Comparison of ENCODE assay signal across 8 cellular contexts in genomic region chr13:108322206-108322824, GRCh38. TPM values are rescaled to one million over a fixed set of nuclear protein-coding genes. Genes with fewer than 3 reads are reported as not detected.
DNase-seq lines count a peak whose midpoint lies in the region; ATAC-seq and TF ChIP-seq lines count a peak whose summit lies in the region.

No MANE protein-coding gene starts in this region.

- TF ChIP-seq POLR2A in gastrocnemius medialis (IDR thresholded peaks at IDR 0.05) (no peak), ovary (IDR thresholded peaks at IDR 0.05) (no peak)

- WGBS in ovary, 3 donors = 20 to 24% (median 21%) methylated on average over 2 of the region's 2 CpGs

- peak; percentile 72 for TF ChIP-seq CTCF in BJ (IDR thresholded peaks at IDR 0.05; ENCODE audit: insufficient read depth, low read depth, low read length)
- no peak for TF ChIP-seq CTCF in activated B cell treated with CpG ODN at 0.5 μM for 24 hours (IDR thresholded peaks at IDR 0.05)
- TF ChIP-seq CTCF in gastrocnemius medialis (IDR thresholded peaks at IDR 0.05 in 4 of 5, conservative IDR thresholded peaks at IDR 0.05 in 1 of 5) = peak; percentile 18 to 64 (median 27)
- TF ChIP-seq CTCF in ovary (IDR thresholded peaks at IDR 0.05) = peak in 1 of 3 donors; percentile 7

- no peak for DNase-seq in BJ (ENCODE audit: low read depth)
- DNase-seq in NCI-H1417 treated with DMSO at 0.1 percent for 48 hours (lab: John Stamatoyannopoulos, UW) = peak; percentile 31
- no peak for DNase-seq in activated B cell treated with CpG ODN at 0.5 μM for 24 hours
- no peak for DNase-seq in Right ventricle myocardium superior
- no peak for DNase-seq in gastrocnemius medialis
- DNase-seq in ovary = no peak

- TF ChIP-seq EP300 in ovary (IDR thresholded peaks at IDR 0.05) = no peak

- CTCF ChIA-PET in BJ (lab: Yijun Ruan, JAX) = interaction anchor here (0.8 to 1.5 kb wide), 5 partner anchors 19 to 606 kb away, joined by 3 to 6 read pairs (median 3); no protein-coding TSS in a partner anchor
- CTCF ChIA-PET in activated B cell treated with CpG ODN at 0.5 μM for 24 hours (lab: Charles Lee) = interaction anchor here (0.6 to 1.9 kb wide), 4 partner anchors 9 to 573 kb away, joined by 3 to 9 read pairs (median 3); no protein-coding TSS in a partner anchor

- H3K4me3 ChIP-seq in BJ (ENCODE audit: low read depth, low read length) = no peak overlapping the region
- no peak overlapping the region for H3K4me3 ChIP-seq in gastrocnemius medialis
- H3K4me3 ChIP-seq in ovary = no peak overlapping the region

- H3K27me3 ChIP-seq in BJ (ENCODE audit: control insufficient read depth, insufficient read depth, low read length) (no peaks in the 10 kb centered on the region), gastrocnemius medialis (no peaks in the 10 kb centered on the region), ovary (no peaks in the 10 kb centered on the region)

- in situ Hi-C loops in gastrocnemius medialis (cut with MboI; ENCODE audit: low sequenced_read_pairs in 4 of 4) = loop anchor here in 1 of 4 donors (10.0 kb wide), 2 partner anchors 182 to 572 kb away; no protein-coding TSS in a partner anchor

- H3K4me3 Mint-ChIP-seq in activated B cell treated with CpG ODN at 0.5 μM for 24 hours = no peak overlapping the region

- H3K27me3 Mint-ChIP-seq in activated B cell treated with CpG ODN at 0.5 μM for 24 hours = no peaks in the 10 kb centered on the region

- no peak overlapping the region for H3K27ac Mint-ChIP-seq in activated B cell treated with CpG ODN at 0.5 μM for 24 hours

- POLR2A ChIA-PET in BJ (lab: Charles Lee) = no interaction called here
- POLR2A ChIA-PET in activated B cell treated with CpG ODN at 0.5 μM for 24 hours (lab: Charles Lee) = no interaction called here

- H3K9me3 ChIP-seq in gastrocnemius medialis (no peaks in the 10 kb centered on the region), ovary (no peaks in the 10 kb centered on the region)

- ATAC-seq in GM18511 (IDR thresholded peaks at IDR 0.05; ENCODE audit: unreplicated experiment) (peak; percentile 77), HG02870 (IDR thresholded peaks at IDR 0.05; ENCODE audit: unreplicated experiment) (peak; percentile 82), activated B cell treated with CpG ODN at 0.5 μM for 24 hours (ENCODE audit: low read depth) (peak; percentile 78), Right ventricle myocardium superior (ENCODE audit: poor library complexity) (peak; percentile 81), gastrocnemius medialis (peak; percentile 33 to 41)

- no peaks in the 10 kb centered on the region for H3K36me3 Mint-ChIP-seq in activated B cell treated with CpG ODN at 0.5 μM for 24 hours (ENCODE audit: low read depth)

- no peaks in the 10 kb centered on the region for H3K9me3 Mint-ChIP-seq in activated B cell treated with CpG ODN at 0.5 μM for 24 hours

- intact Hi-C loops in activated B cell treated with CpG ODN at 0.5 μM for 24 hours (cut with micrococcal nuclease) (loop anchor here (1.0 to 10.0 kb wide), 5 partner anchors 96 to 1795 kb away; partner anchors contain the start of gene IRS2), Right ventricle myocardium superior (cut with DNase I) (loop anchor here (5.0 kb wide), 1 partner anchor 575 kb away; no protein-coding TSS in a partner anchor), gastrocnemius medialis (cut with DNase I; ENCODE audit: low total_unique reads) (loop anchor here (5.0 kb wide), 1 partner anchor 575 kb away; no protein-coding TSS in a partner anchor), ovary (cut with DNase I) (no loop called here)

- H3K27ac ChIP-seq in gastrocnemius medialis (no peak overlapping the region), ovary (no peak overlapping the region)

- H3K4me1 ChIP-seq in gastrocnemius medialis = no peaks in the 10 kb centered on the region
- no peaks in the 10 kb centered on the region for H3K4me1 ChIP-seq in ovary (ENCODE audit: insufficient read depth)

- H3K36me3 ChIP-seq in BJ (ENCODE audit: control insufficient read depth, insufficient read depth, low read length) = no peaks in the 10 kb centered on the region
- no peaks in the 10 kb centered on the region for H3K36me3 ChIP-seq in gastrocnemius medialis
- no peaks in the 10 kb centered on the region for H3K36me3 ChIP-seq in ovary

- peaks cover 15% of the 10 kb centered on the region for H3K4me1 Mint-ChIP-seq in activated B cell treated with CpG ODN at 0.5 μM for 24 hours

RNA-seq across cellular contexts. Expression of gene TNFSF13B, which starts 52.8 kb away (rescaled TPM):
- 0.26 and 1.0 TPM in 2 replicates for polyA plus RNA-seq in BJ (2011; rRNA removed)
- polyA minus RNA-seq in BJ (2011; rRNA and poly(A)+ RNA removed) = 1.4 and 1.8 TPM in 2 replicates
- total RNA-seq in activated B cell treated with CpG ODN at 0.5 μM for 24 hours = 1.7 and 2.7 TPM in 2 replicates
- 1.6 TPM for total RNA-seq in Right ventricle myocardium superior
- 1 to 10 TPM in 1 of 4 donors, under 1 TPM in 2, not detected in 1; 0.31 to 2.2 (median 0.62) TPM for total RNA-seq in gastrocnemius medialis
- total RNA-seq in ovary = 1 to 10 TPM in 5 of 7 donors, under 1 TPM in 2; 0.88 to 3.4 (median 1.5) TPM
- 1 to 10 TPM; 1.9 to 5.9 TPM for polyA plus RNA-seq in ovary

Comparison
In these comparisons a context has a peak if more than half of its experiments do, and no peak if none do; other contexts are left out.
1. intact Hi-C loops: an anchor here in activated B cell treated with CpG ODN at 0.5 μM for 24 hours (1.0 to 10.0 kb wide), Right ventricle myocardium superior (5.0 kb wide) and gastrocnemius medialis (5.0 kb wide); none called in ovary.